In the genomic region with DNA sequence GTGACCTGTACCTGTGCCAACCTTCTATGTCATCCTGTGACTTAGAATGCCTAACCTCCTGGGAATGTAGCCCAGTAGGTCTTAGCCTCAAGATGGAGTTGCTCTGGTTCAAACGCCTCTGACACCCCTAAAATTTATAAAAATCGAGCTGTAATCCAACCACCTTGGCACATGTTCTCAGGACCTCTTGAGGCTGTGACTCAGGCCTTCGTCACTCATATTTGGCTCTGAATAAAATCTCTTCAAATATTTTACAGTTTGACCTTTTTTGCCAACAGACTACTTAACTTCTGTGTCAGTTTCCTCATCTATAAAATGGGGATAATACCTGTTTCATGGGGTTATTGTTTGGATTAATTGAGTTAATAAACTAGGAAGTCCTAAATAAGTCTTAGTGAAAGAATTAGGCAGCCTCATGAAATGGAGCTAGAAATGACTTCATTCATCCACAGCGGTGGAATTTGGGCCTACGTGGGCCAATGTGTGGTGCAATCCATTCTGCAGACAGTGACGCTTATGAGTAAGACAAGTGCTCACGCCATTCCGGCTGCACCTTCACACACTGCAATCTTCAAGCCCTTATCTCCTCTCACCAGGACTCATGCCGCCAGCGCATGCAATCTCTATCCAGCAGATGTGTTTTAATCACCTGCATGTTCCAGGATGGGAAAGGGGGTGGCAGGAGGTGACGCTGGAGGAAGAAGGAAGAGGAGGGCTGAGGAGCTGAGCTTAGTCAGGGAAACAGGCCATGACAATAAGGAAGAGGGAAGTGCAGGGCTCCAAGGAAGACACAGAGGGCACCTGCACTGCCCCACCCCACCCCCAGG, we compare ENCODE assay signal across 1 cellular context.
TF ChIP-seq lines count a peak whose summit lies in the region.

No MANE protein-coding gene starts in this region.

TF ChIP-seq in K562, 482 proteins besides CTCF, POLR2A, EP300 and RAD21 (continued from another document and continues in another):
- TF ChIP-seq, protein P1, sequence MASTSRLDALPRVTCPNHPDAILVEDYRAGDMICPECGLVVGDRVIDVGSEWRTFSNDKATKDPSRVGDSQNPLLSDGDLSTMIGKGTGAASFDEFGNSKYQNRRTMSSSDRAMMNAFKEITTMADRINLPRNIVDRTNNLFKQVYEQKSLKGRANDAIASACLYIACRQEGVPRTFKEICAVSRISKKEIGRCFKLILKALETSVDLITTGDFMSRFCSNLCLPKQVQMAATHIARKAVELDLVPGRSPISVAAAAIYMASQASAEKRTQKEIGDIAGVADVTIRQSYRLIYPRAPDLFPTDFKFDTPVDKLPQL (IDR thresholded peaks at IDR 0.05; ENCODE audit: extremely low read depth, insufficient read length): no peak
- TF ChIP-seq, protein P2, sequence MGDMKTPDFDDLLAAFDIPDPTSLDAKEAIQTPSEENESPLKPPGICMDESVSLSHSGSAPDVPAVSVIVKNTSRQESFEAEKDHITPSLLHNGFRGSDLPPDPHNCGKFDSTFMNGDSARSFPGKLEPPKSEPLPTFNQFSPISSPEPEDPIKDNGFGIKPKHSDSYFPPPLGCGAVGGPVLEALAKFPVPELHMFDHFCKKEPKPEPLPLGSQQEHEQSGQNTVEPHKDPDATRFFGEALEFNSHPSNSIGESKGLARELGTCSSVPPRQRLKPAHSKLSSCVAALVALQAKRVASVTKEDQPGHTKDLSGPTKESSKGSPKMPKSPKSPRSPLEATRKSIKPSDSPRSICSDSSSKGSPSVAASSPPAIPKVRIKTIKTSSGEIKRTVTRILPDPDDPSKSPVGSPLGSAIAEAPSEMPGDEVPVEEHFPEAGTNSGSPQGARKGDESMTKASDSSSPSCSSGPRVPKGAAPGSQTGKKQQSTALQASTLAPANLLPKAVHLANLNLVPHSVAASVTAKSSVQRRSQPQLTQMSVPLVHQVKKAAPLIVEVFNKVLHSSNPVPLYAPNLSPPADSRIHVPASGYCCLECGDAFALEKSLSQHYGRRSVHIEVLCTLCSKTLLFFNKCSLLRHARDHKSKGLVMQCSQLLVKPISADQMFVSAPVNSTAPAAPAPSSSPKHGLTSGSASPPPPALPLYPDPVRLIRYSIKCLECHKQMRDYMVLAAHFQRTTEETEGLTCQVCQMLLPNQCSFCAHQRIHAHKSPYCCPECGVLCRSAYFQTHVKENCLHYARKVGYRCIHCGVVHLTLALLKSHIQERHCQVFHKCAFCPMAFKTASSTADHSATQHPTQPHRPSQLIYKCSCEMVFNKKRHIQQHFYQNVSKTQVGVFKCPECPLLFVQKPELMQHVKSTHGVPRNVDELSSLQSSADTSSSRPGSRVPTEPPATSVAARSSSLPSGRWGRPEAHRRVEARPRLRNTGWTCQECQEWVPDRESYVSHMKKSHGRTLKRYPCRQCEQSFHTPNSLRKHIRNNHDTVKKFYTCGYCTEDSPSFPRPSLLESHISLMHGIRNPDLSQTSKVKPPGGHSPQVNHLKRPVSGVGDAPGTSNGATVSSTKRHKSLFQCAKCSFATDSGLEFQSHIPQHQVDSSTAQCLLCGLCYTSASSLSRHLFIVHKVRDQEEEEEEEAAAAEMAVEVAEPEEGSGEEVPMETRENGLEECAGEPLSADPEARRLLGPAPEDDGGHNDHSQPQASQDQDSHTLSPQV (IDR thresholded peaks at IDR 0.05): peak; percentile 99
- TF ChIP-seq ZNF561 (CRISPR knock-in tag; conservative IDR thresholded peaks at IDR 0.05) (peak; percentile 86), ARID1B (IDR thresholded peaks at IDR 0.05) (peak; percentile 100), PYGO2 (tag; IDR thresholded peaks at IDR 0.05) (peak; percentile 89), ZNF282 (CRISPR knock-in tag; IDR thresholded peaks at IDR 0.05) (no peak), ZFP1 (CRISPR knock-in tag; IDR thresholded peaks at IDR 0.05) (peak; percentile 75), ZFPM2 (CRISPR knock-in tag; IDR thresholded peaks at IDR 0.05) (0 out of 2 replicates have a peak, but pooled peaks have one; percentile 34), ZNF24 (IDR thresholded peaks at IDR 0.05) (peak; percentile 81; the same call in 1 of the 2 replicates), KLF16 (IDR thresholded peaks at IDR 0.05) (peak; percentile 99), RBM34 (IDR thresholded peaks at IDR 0.05; ENCODE audit: borderline replicate concordance, insufficient read depth, low read length) (no peak), ZNF584 (CRISPR knock-in tag; IDR thresholded peaks at IDR 0.05; ENCODE audit: low read depth) (peak; percentile 96), NFIC (IDR thresholded peaks at IDR 0.05) (peak; percentile 97), XRCC4 (IDR thresholded peaks at IDR 0.05; ENCODE audit: extremely low read depth, insufficient read depth, insufficient read length) (no peak), ZNF668 (CRISPR knock-in tag; IDR thresholded peaks at IDR 0.05) (peak; percentile 95), ASH1L (IDR thresholded peaks at IDR 0.05; ENCODE audit: borderline replicate concordance, low read depth, partially characterized antibody) (no peak), ETV5 (CRISPR knock-in tag; IDR thresholded peaks at IDR 0.05; ENCODE audit: low read depth) (peak; percentile 88), ZKSCAN3 (CRISPR knock-in tag; IDR thresholded peaks at IDR 0.05) (peak; percentile 65; the same call in 1 of the 2 replicates), ZFP36 (IDR thresholded peaks at IDR 0.05; ENCODE audit: low read depth, low read length, partially characterized antibody) (peak; percentile 3), RBFOX2 (IDR thresholded peaks at IDR 0.05; ENCODE audit: low read depth, low read length) (no peak), PHB (CRISPR knock-in tag; IDR thresholded peaks at IDR 0.05) (no peak), TCF7 (IDR thresholded peaks at IDR 0.05; ENCODE audit: borderline replicate concordance) (no peak), XRCC3 (IDR thresholded peaks at IDR 0.05) (no peak), FOXA3 (CRISPR knock-in tag; conservative IDR thresholded peaks at IDR 0.05 in 1 of 2, IDR thresholded peaks at IDR 0.05 in 1 of 2) (peak in 1 of 2 experiments; percentile 24; a peak in 1 of 4 replicates), STAG1 (CRISPR knock-in tag; IDR thresholded peaks at IDR 0.05; ENCODE audit: borderline replicate concordance) (no peak), DPF2 (IDR thresholded peaks at IDR 0.05) (peak; percentile 99), BRD4 (IDR thresholded peaks at IDR 0.05) (0 out of 2 replicates have a peak, but pooled peaks have one; percentile 48), GATA2 (CRISPR knock-in tag; IDR thresholded peaks at IDR 0.05) (peak; percentile 99), PML (IDR thresholded peaks at IDR 0.05; ENCODE audit: low read length) (peak; percentile 99), HNRNPL (IDR thresholded peaks at IDR 0.05; ENCODE audit: low read depth, low read length) (no peak), JUN (IDR thresholded peaks at IDR 0.05; ENCODE audit: borderline replicate concordance, low read depth, low read length) (peak; percentile 86), JUN (CRISPR knock-in tag; IDR thresholded peaks at IDR 0.05; ENCODE audit: borderline replicate concordance) (0 out of 2 replicates have a peak, but pooled peaks have one; percentile 60), HDAC1 (IDR thresholded peaks at IDR 0.05) (peak in 1 of 2 experiments; percentile 94; a peak in 2 of 4 replicates), GABPB1 (CRISPR knock-in tag; IDR thresholded peaks at IDR 0.05) (peak; percentile 58), HLTF (IDR thresholded peaks at IDR 0.05) (peak; percentile 94), FOXM1 (IDR thresholded peaks at IDR 0.05; ENCODE audit: low read depth) (peak; percentile 97), FOXM1 (CRISPR knock-in tag; IDR thresholded peaks at IDR 0.05; ENCODE audit: low read depth) (no peak), OTX1 (CRISPR knock-in tag; IDR thresholded peaks at IDR 0.05) (peak; percentile 83), ZNF197 (CRISPR knock-in tag; IDR thresholded peaks at IDR 0.05; ENCODE audit: low read depth) (peak; percentile 43; the same call in 1 of the 2 replicates), LARP7 (IDR thresholded peaks at IDR 0.05) (no peak), SIX5 (IDR thresholded peaks at IDR 0.05; ENCODE audit: borderline replicate concordance in 1 of 2, insufficient read depth in 1 of 2, low read depth in 1 of 2, low read length in 2 of 2) (0 out of 4 replicates have a peak, but pooled peaks of 1 of the 2 experiments have one; percentile 14), YY1 (IDR thresholded peaks at IDR 0.05; ENCODE audit: borderline replicate concordance in 1 of 3, control insufficient read depth in 1 of 3, extremely low read depth in 1 of 3, insufficient read depth in 3 of 3, insufficient read length in 1 of 3, insufficient replicate concordance in 2 of 3, low read depth in 1 of 3, low read length in 2 of 3) (peak in 1 of 3 experiments; percentile 58), ATF7 (IDR thresholded peaks at IDR 0.05) (peak; percentile 95)
- TF ChIP-seq, protein P3, sequence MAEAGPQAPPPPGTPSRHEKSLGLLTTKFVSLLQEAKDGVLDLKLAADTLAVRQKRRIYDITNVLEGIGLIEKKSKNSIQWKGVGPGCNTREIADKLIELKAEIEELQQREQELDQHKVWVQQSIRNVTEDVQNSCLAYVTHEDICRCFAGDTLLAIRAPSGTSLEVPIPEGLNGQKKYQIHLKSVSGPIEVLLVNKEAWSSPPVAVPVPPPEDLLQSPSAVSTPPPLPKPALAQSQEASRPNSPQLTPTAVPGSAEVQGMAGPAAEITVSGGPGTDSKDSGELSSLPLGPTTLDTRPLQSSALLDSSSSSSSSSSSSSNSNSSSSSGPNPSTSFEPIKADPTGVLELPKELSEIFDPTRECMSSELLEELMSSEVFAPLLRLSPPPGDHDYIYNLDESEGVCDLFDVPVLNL (CRISPR knock-in tag; IDR thresholded peaks at IDR 0.05; ENCODE audit: low read depth): no peak
- TF ChIP-seq, protein P4, sequence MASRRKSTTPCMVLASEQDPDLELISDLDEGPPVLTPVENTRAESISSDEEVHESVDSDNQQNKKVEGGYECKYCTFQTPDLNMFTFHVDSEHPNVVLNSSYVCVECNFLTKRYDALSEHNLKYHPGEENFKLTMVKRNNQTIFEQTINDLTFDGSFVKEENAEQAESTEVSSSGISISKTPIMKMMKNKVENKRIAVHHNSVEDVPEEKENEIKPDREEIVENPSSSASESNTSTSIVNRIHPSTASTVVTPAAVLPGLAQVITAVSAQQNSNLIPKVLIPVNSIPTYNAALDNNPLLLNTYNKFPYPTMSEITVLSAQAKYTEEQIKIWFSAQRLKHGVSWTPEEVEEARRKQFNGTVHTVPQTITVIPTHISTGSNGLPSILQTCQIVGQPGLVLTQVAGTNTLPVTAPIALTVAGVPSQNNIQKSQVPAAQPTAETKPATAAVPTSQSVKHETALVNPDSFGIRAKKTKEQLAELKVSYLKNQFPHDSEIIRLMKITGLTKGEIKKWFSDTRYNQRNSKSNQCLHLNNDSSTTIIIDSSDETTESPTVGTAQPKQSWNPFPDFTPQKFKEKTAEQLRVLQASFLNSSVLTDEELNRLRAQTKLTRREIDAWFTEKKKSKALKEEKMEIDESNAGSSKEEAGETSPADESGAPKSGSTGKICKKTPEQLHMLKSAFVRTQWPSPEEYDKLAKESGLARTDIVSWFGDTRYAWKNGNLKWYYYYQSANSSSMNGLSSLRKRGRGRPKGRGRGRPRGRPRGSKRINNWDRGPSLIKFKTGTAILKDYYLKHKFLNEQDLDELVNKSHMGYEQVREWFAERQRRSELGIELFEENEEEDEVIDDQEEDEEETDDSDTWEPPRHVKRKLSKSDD (conservative IDR thresholded peaks at IDR 0.05; ENCODE audit: low read length): no peak
- TF ChIP-seq, protein P5, sequence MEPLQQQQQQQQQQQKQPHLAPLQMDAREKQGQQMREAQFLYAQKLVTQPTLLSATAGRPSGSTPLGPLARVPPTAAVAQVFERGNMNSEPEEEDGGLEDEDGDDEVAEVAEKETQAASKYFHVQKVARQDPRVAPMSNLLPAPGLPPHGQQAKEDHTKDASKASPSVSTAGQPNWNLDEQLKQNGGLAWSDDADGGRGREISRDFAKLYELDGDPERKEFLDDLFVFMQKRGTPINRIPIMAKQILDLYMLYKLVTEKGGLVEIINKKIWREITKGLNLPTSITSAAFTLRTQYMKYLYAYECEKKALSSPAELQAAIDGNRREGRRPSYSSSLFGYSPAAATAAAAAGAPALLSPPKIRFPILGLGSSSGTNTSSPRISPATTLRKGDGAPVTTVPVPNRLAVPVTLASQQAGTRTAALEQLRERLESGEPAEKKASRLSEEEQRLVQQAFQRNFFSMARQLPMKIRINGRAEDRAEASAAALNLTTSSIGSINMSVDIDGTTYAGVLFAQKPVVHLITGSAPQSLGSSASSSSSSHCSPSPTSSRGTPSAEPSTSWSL (CRISPR knock-in tag; IDR thresholded peaks at IDR 0.05; ENCODE audit: borderline replicate concordance): peak; percentile 93
- TF ChIP-seq, protein P6, sequence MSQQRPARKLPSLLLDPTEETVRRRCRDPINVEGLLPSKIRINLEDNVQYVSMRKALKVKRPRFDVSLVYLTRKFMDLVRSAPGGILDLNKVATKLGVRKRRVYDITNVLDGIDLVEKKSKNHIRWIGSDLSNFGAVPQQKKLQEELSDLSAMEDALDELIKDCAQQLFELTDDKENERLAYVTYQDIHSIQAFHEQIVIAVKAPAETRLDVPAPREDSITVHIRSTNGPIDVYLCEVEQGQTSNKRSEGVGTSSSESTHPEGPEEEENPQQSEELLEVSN (IDR thresholded peaks at IDR 0.05; ENCODE audit: borderline replicate concordance in 1 of 2, extremely low read depth in 1 of 2, insufficient read depth in 1 of 2, insufficient read length in 1 of 2, low read depth in 1 of 2, low read length in 1 of 2, poor library complexity in 1 of 2, severe bottlenecking in 1 of 2): peak; percentile 17 to 21
- TF ChIP-seq, protein P7, sequence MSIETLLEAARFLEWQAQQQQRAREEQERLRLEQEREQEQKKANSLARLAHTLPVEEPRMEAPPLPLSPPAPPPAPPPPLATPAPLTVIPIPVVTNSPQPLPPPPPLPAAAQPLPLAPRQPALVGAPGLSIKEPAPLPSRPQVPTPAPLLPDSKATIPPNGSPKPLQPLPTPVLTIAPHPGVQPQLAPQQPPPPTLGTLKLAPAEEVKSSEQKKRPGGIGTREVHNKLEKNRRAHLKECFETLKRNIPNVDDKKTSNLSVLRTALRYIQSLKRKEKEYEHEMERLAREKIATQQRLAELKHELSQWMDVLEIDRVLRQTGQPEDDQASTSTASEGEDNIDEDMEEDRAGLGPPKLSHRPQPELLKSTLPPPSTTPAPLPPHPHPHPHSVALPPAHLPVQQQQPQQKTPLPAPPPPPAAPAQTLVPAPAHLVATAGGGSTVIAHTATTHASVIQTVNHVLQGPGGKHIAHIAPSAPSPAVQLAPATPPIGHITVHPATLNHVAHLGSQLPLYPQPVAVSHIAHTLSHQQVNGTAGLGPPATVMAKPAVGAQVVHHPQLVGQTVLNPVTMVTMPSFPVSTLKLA (conservative IDR thresholded peaks at IDR 0.05): peak; percentile 74 to 88
- TF ChIP-seq, protein P8, sequence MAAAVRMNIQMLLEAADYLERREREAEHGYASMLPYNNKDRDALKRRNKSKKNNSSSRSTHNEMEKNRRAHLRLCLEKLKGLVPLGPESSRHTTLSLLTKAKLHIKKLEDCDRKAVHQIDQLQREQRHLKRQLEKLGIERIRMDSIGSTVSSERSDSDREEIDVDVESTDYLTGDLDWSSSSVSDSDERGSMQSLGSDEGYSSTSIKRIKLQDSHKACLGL (CRISPR knock-in tag; IDR thresholded peaks at IDR 0.05; ENCODE audit: borderline replicate concordance, poor library complexity, severe bottlenecking): peak; percentile 71
- TF ChIP-seq, protein P9, sequence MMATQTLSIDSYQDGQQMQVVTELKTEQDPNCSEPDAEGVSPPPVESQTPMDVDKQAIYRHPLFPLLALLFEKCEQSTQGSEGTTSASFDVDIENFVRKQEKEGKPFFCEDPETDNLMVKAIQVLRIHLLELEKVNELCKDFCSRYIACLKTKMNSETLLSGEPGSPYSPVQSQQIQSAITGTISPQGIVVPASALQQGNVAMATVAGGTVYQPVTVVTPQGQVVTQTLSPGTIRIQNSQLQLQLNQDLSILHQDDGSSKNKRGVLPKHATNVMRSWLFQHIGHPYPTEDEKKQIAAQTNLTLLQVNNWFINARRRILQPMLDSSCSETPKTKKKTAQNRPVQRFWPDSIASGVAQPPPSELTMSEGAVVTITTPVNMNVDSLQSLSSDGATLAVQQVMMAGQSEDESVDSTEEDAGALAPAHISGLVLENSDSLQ (IDR thresholded peaks at IDR 0.05): peak; percentile 70
